23 cellular contexts compared by ENCODE assay signal in the genomic region with DNA sequence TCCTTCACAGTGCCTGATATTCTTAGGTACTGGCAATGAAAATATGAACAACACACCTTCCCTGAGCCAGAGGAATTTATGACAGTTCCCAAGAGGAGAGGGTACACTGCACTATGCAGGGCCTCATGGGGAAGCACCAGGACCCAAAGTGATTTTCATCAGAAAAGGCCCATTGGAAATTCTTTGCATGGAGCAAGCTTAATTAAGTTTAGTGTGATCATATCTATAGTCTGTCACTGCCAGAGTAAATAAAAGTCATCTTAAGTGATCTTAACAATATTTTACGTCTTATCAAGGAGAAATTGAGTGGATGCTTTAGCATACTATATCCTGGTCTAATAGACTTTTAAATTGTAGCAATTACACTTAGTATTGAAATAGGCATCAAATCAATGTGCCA.
"Had no signal": no experiment of that assay in that cellular context is flagged by ENCODE, and none has a peak within 500 bp of the region (broad histone marks: within the 10 kb centered on the region; RNA-seq: fewer than 3 reads in every experiment).

No MANE protein-coding gene starts in this region.

- H3K36me3 ChIP-seq: esophagus squamous epithelium, gastrocnemius medialis, heart right ventricle, left lung, lower lobe of right lung had no signal

- DNase-seq: cortex of kidney; effector CD8-positive, alpha-beta T cell; effector memory CD8-positive, alpha-beta T cell; endodermal cell; erythroblast; esophagus squamous epithelium; foreskin fibroblast; foreskin melanocyte; gastrocnemius medialis; glutamatergic neuron; head of caudate nucleus; heart right ventricle; hippocampal formation; left cardiac atrium; left lung; left ventricle myocardium superior; lower lobe of right lung; mesenchymal stem cell; mucosa of descending colon; naive B cell; naive thymus-derived CD8-positive, alpha-beta T cell had no signal

- ATAC-seq: effector memory CD8-positive, alpha-beta T cell; esophagus mucosa; gastrocnemius medialis; heart right ventricle; left cardiac atrium; left lung; left ventricle myocardium superior; lower lobe of right lung had no signal

- H3K4me3 ChIP-seq: esophagus squamous epithelium, gastrocnemius medialis, heart right ventricle, left lung, lower lobe of right lung, mucosa of descending colon had no signal

- H3K9me3 ChIP-seq: gastrocnemius medialis had no signal

- H3K27me3 ChIP-seq: esophagus squamous epithelium, gastrocnemius medialis, heart right ventricle, left lung had no signal

- H3K4me1 ChIP-seq: esophagus squamous epithelium, gastrocnemius medialis, heart right ventricle, left lung, lower lobe of right lung had no signal

- H3K27ac ChIP-seq: epithelial cell of prostate, esophagus squamous epithelium, gastrocnemius medialis, heart right ventricle, left lung, lower lobe of right lung had no signal
